ENCODE assay signal across 8 cellular contexts in genomic region chr13:110615005-110615321, GRCh38. TPM values are rescaled to one million over a fixed set of nuclear protein-coding genes. Genes with fewer than 3 reads are reported as not detected.
DNase-seq lines count a peak whose midpoint lies in the region; ATAC-seq, FAIRE-seq and TF ChIP-seq lines count a peak whose summit lies in the region.

No MANE protein-coding gene starts in this region.

- H3K27ac Mint-ChIP-seq in activated naive CD4-positive, alpha-beta T cell treated with anti-CD3 and anti-CD28 coated beads, Interleukin-2, amount 50 U/mL, for 72 hours = peak overlapping the region; percentile 88 to 98
- peak overlapping the region; percentile 97 to 99 for H3K27ac Mint-ChIP-seq in stimulated activated naive CD8-positive, alpha-beta T cell treated with anti-CD3 and anti-CD28 coated beads, Interleukin-15, amount 100 ng/mL, for 72 hours

- H3K4me1 Mint-ChIP-seq in stimulated activated naive CD8-positive, alpha-beta T cell treated with anti-CD3 and anti-CD28 coated beads, Interleukin-15, amount 100 ng/mL, for 72 hours = peaks cover 27% of the 10 kb centered on the region

- H3K4me3 Mint-ChIP-seq in stimulated activated naive CD8-positive, alpha-beta T cell treated with anti-CD3 and anti-CD28 coated beads, Interleukin-15, amount 100 ng/mL, for 72 hours = peak overlapping the region; percentile 96

- no peaks in the 10 kb centered on the region for H3K9me3 ChIP-seq in HUES48 (ENCODE audit: control insufficient read depth, insufficient read depth, low read length)
- peaks cover 4% of the 10 kb centered on the region for H3K9me3 ChIP-seq in iPS-18c (ENCODE audit: control insufficient read depth, insufficient read depth, low read length)

- no peak for ATAC-seq in activated naive CD4-positive, alpha-beta T cell treated with anti-CD3 and anti-CD28 coated beads, Interleukin-2, amount 50 U/mL, for 72 hours
- ATAC-seq in stimulated activated naive CD8-positive, alpha-beta T cell treated with anti-CD3 and anti-CD28 coated beads, Interleukin-15, amount 100 ng/mL, for 72 hours = no peak
- ATAC-seq in HG02571 (IDR thresholded peaks at IDR 0.05; ENCODE audit: unreplicated experiment) = no peak
- ATAC-seq in GM18511 (IDR thresholded peaks at IDR 0.05; ENCODE audit: unreplicated experiment) = no peak
- ATAC-seq in HG03457 (IDR thresholded peaks at IDR 0.05; ENCODE audit: unreplicated experiment) = no peak

- H3K9ac ChIP-seq in HUES48 (ENCODE audit: low read depth, low read length) = no peak overlapping the region

- FAIRE-seq in H54 (lab: Jason Lieb, UNC) = no peak

- H3K36me3 Mint-ChIP-seq in activated naive CD4-positive, alpha-beta T cell treated with anti-CD3 and anti-CD28 coated beads, Interleukin-2, amount 50 U/mL, for 72 hours = peaks cover 17 to 29% of the 10 kb centered on the region in 2 donors

- no peak for DNase-seq in activated naive CD4-positive, alpha-beta T cell treated with anti-CD3 and anti-CD28 coated beads, Interleukin-2, amount 50 U/mL, for 72 hours (ENCODE audit: low spot score in 2 of 2)
- no peak for DNase-seq in stimulated activated naive CD8-positive, alpha-beta T cell treated with anti-CD3 and anti-CD28 coated beads, Interleukin-15, amount 100 ng/mL, for 72 hours
- DNase-seq in H54 (ENCODE audit: insufficient read length, low spot score) = no peak

- peak overlapping the region; percentile 88 for H3K4me3 ChIP-seq in HUES48 (ENCODE audit: low read depth, low read length)
- peak overlapping the region; percentile 89 for H3K4me3 ChIP-seq in iPS-18c (ENCODE audit: insufficient read depth, low read depth, low read length)

- H3K36me3 ChIP-seq in HUES48 (ENCODE audit: control insufficient read depth, insufficient read depth, low read length) = no peaks in the 10 kb centered on the region

- no peaks in the 10 kb centered on the region for H3K27me3 ChIP-seq in HUES48 (ENCODE audit: control insufficient read depth, insufficient read depth, low read length)

- TF ChIP-seq POLR2A in H54 (IDR thresholded peaks at IDR 0.05; ENCODE audit: low read depth, low read length) = no peak

- H3K27ac ChIP-seq in HUES48 (ENCODE audit: low read depth, low read length) = no peak overlapping the region

- peaks cover 37% of the 10 kb centered on the region for H3K4me1 ChIP-seq in HUES48 (ENCODE audit: control insufficient read depth, insufficient read depth, low read length)

- peaks cover 12% of the 10 kb centered on the region for H3K27me3 Mint-ChIP-seq in stimulated activated naive CD8-positive, alpha-beta T cell treated with anti-CD3 and anti-CD28 coated beads, Interleukin-15, amount 100 ng/mL, for 72 hours

- peaks cover 3 to 5% of the 10 kb centered on the region in 2 donors for H3K9me3 Mint-ChIP-seq in activated naive CD4-positive, alpha-beta T cell treated with anti-CD3 and anti-CD28 coated beads, Interleukin-2, amount 50 U/mL, for 72 hours
- H3K9me3 Mint-ChIP-seq in stimulated activated naive CD8-positive, alpha-beta T cell treated with anti-CD3 and anti-CD28 coated beads, Interleukin-15, amount 100 ng/mL, for 72 hours = peaks cover 0 to 8% of the 10 kb centered on the region in 2 donors

RNA-seq across cellular contexts. Expression of gene NAXD, which starts 0.4 kb away (rescaled TPM):
- total RNA-seq in activated naive CD4-positive, alpha-beta T cell treated with anti-CD3 and anti-CD28 coated beads, Interleukin-2, amount 50 U/mL, for 72 hours = 10 to 100 TPM; 19.7 to 24.8 TPM

RNA-seq across cellular contexts. Expression of gene RAB20, which starts 53.4 kb away (rescaled TPM):
- 10 to 100 TPM in 1 of 2 donors, under 1 TPM in 1; 0.30 to 18.5 TPM for total RNA-seq in activated naive CD4-positive, alpha-beta T cell treated with anti-CD3 and anti-CD28 coated beads, Interleukin-2, amount 50 U/mL, for 72 hours
